Comparison of ENCODE assay signal across 16 cellular contexts in genomic region chr4:39036172-39036571, GRCh38. TPM values are rescaled to one million over a fixed set of nuclear protein-coding genes. Genes with fewer than 3 reads are reported as not detected.
DNase-seq lines count a peak whose midpoint lies in the region; ATAC-seq, FAIRE-seq and TF ChIP-seq lines count a peak whose summit lies in the region.
"Had no signal": no experiment of that assay in that cellular context is flagged by ENCODE, and none has a peak within 500 bp of the region (broad histone marks: within the 10 kb centered on the region; RNA-seq: fewer than 3 reads in every experiment).

No MANE protein-coding gene starts in this region.

- CTCF ChIA-PET in activated B cell treated with CpG ODN at 0.5 μM for 24 hours (lab: Charles Lee), result no interaction called here

- H3K36me3 Mint-ChIP-seq in activated naive CD4-positive, alpha-beta T cell treated with anti-CD3 and anti-CD28 coated beads, Interleukin-2, amount 50 U/mL, for 24 hours, result no peaks in the 10 kb centered on the region
- H3K36me3 Mint-ChIP-seq in activated B cell treated with CpG ODN at 0.5 μM for 24 hours (ENCODE audit: low read depth), result no peaks in the 10 kb centered on the region

- no peak for TF ChIP-seq CTCF in activated B cell treated with CpG ODN at 0.5 μM for 24 hours (IDR thresholded peaks at IDR 0.05)

- no peaks in the 10 kb centered on the region for H3K9me3 Mint-ChIP-seq in activated naive CD4-positive, alpha-beta T cell treated with anti-CD3 and anti-CD28 coated beads, Interleukin-2, amount 50 U/mL, for 24 hours
- H3K9me3 Mint-ChIP-seq in activated B cell treated with CpG ODN at 0.5 μM for 24 hours, result no peaks in the 10 kb centered on the region

- peak; percentile 72 for FAIRE-seq in urothelium cell line (lab: Jason Lieb, UNC)

- no peak overlapping the region for H3K4me3 Mint-ChIP-seq in activated naive CD4-positive, alpha-beta T cell treated with anti-CD3 and anti-CD28 coated beads, Interleukin-2, amount 50 U/mL, for 24 hours
- H3K4me3 Mint-ChIP-seq in activated B cell treated with CpG ODN at 0.5 μM for 24 hours, result no peak overlapping the region

- H3K27ac Mint-ChIP-seq in activated naive CD4-positive, alpha-beta T cell treated with anti-CD3 and anti-CD28 coated beads, Interleukin-2, amount 50 U/mL, for 24 hours, result peak overlapping the region; percentile 14
- H3K27ac Mint-ChIP-seq in activated B cell treated with CpG ODN at 0.5 μM for 24 hours, result peak overlapping the region; percentile 59

- H3K27me3 Mint-ChIP-seq in activated naive CD4-positive, alpha-beta T cell treated with anti-CD3 and anti-CD28 coated beads, Interleukin-2, amount 50 U/mL, for 24 hours, result no peaks in the 10 kb centered on the region
- H3K27me3 Mint-ChIP-seq in activated B cell treated with CpG ODN at 0.5 μM for 24 hours, result no peaks in the 10 kb centered on the region

- H3K4me1 Mint-ChIP-seq in activated naive CD4-positive, alpha-beta T cell treated with anti-CD3 and anti-CD28 coated beads, Interleukin-2, amount 50 U/mL, for 24 hours, result peaks cover 44% of the 10 kb centered on the region
- H3K4me1 Mint-ChIP-seq in activated B cell treated with CpG ODN at 0.5 μM for 24 hours, result peaks cover 56% of the 10 kb centered on the region

- intact Hi-C loops in activated B cell treated with CpG ODN at 0.5 μM for 24 hours (cut with micrococcal nuclease), result loop anchor here (10.0 kb wide), 2 partner anchors 1159 to 1269 kb away; partner anchors contain the start of gene RHOH

- POLR2A ChIA-PET in activated B cell treated with CpG ODN at 0.5 μM for 24 hours (lab: Charles Lee), result interaction anchor here (0.5 to 14.9 kb wide), 2 partner anchors 8 to 585 kb away, joined by 3 to 215 read pairs; no protein-coding TSS in a partner anchor

- ATAC-seq in activated B cell treated with CpG ODN at 0.5 μM for 24 hours (ENCODE audit: low read depth), result no peak
- no peak for ATAC-seq in HG03457 (IDR thresholded peaks at IDR 0.05; ENCODE audit: unreplicated experiment)
- no peak for ATAC-seq in HG03095 (IDR thresholded peaks at IDR 0.05; ENCODE audit: unreplicated experiment)

- no peak for DNase-seq in activated naive CD4-positive, alpha-beta T cell treated with Interleukin-2 at 50 U/mL for 16 hours
- DNase-seq in activated B cell treated with CpG ODN at 0.5 μM for 24 hours (no peak), glomerular visceral epithelial cell (ENCODE audit: extremely low spot score) (peak; percentile 60), urothelium cell line (ENCODE audit: low spot score) (peak; percentile 46), iPS-NIHi7 (ENCODE audit: extremely low spot score) (no peak)
- DNase-seq: activated T-cell treated with anti-CD3 and anti-CD28 coated beads for 4 hours; GOT3; head of caudate nucleus; left ventricle myocardium inferior; NCI-H1105; NCI-H510A; SHP77; stimulated activated CD4-positive, alpha-beta T cell treated with anti-CD3 and anti-CD28 coated beads, Interleukin-15, amount 100 ng/mL, for 24 hours had no signal

RNA-seq across cellular contexts. Expression of gene TMEM156, which starts 4.0 kb away (rescaled TPM):
- 26.0 and 29.5 TPM in 2 replicates for total RNA-seq in activated B cell treated with CpG ODN at 0.5 μM for 24 hours
- total RNA-seq: left ventricle myocardium inferior had no signal

RNA-seq across cellular contexts. Expression of gene KLHL5, which starts 25.9 kb away (rescaled TPM):
- total RNA-seq in activated B cell treated with CpG ODN at 0.5 μM for 24 hours, result 49.5 and 61.5 TPM in 2 replicates

Comparison
In these comparisons a context has a peak if more than half of its experiments do, and no peak if none do; other contexts are left out.
1. DNase-seq: peak in glomerular visceral epithelial cell (single experiment) and urothelium cell line (single experiment); none in activated naive CD4-positive, alpha-beta T cell treated with Interleukin-2 at 50 U/mL for 16 hours (single experiment), activated B cell treated with CpG ODN at 0.5 μM for 24 hours (single experiment) and iPS-NIHi7 (single experiment).